ENCODE assay signal across 26 cellular contexts in genomic region chr21:45853703-45854342, GRCh38.
DNase-seq lines count a peak whose midpoint lies in the region; FAIRE-seq and TF ChIP-seq lines count a peak whose summit lies in the region.
"Had no signal": no experiment of that assay in that cellular context is flagged by ENCODE, and none has a peak within 500 bp of the region (broad histone marks: within the 10 kb centered on the region; RNA-seq: fewer than 3 reads in every experiment).

No MANE protein-coding gene starts in this region.

- TF ChIP-seq CTCF in MCF 10A (IDR thresholded peaks at IDR 0.05; ENCODE audit: unreplicated experiment), result no peak
- TF ChIP-seq CTCF in keratinocyte (optimal IDR thresholded peaks at IDR 0.05 in 1 of 3, IDR thresholded peaks at IDR 0.05 in 1 of 3, conservative IDR thresholded peaks at IDR 0.05 in 1 of 3; ENCODE audit: extremely low read depth in 1 of 3, insufficient read depth in 2 of 3, low read length in 3 of 3), result no peak
- no peak for TF ChIP-seq CTCF in suprapubic skin (IDR thresholded peaks at IDR 0.05)

- POLR2A ChIA-PET in MCF 10A (lab: Yijun Ruan, JAX), result interaction anchor here (0.7 to 0.9 kb wide), 3 partner anchors 11 to 26 kb away, joined by 3 to 5 read pairs (median 3); no protein-coding TSS in a partner anchor

- BruUV-seq in MCF 10A (replicated peaks; lab: Mats Ljungman, UMichigan), result no TSS peak

- peaks cover 8% of the 10 kb centered on the region for H3K36me3 Mint-ChIP-seq in MCF 10A (ENCODE audit: insufficient read depth, unreplicated experiment)
- H3K36me3 Mint-ChIP-seq: WTC11 had no signal

- intact Hi-C loops in MCF 10A (cut with micrococcal nuclease), result no loop called here

- peaks cover 12% of the 10 kb centered on the region for H3K4me1 Mint-ChIP-seq in MCF 10A (ENCODE audit: insufficient read depth, unreplicated experiment)
- H3K4me1 Mint-ChIP-seq: activated naive CD8-positive, alpha-beta T cell treated with anti-CD3 and anti-CD28 coated beads, Interleukin-2, amount 50 U/mL, for 24 hours; B cell had no signal

- no peak overlapping the region for H3K4me3 Mint-ChIP-seq in MCF 10A (ENCODE audit: unreplicated experiment)
- H3K4me3 Mint-ChIP-seq: activated naive CD8-positive, alpha-beta T cell treated with anti-CD3 and anti-CD28 coated beads, Interleukin-2, amount 50 U/mL, for 24 hours; B cell; nephron; WTC11 had no signal

- no peaks in the 10 kb centered on the region for H3K9me3 ChIP-seq in keratinocyte (ENCODE audit: control insufficient read depth, low read depth, low read length)
- no peaks in the 10 kb centered on the region for H3K9me3 ChIP-seq in suprapubic skin

- H3K79me2 ChIP-seq in keratinocyte (ENCODE audit: control insufficient read depth, insufficient read depth, low read length), result no peaks in the 10 kb centered on the region

- peak overlapping the region; percentile 20 for H3K27ac ChIP-seq in keratinocyte (ENCODE audit: control insufficient read depth, insufficient read depth, low read length)
- no peak overlapping the region for H3K27ac ChIP-seq in suprapubic skin

- H3K4me2 ChIP-seq in keratinocyte (ENCODE audit: control insufficient read depth, extremely low read depth, insufficient read depth, low read depth, low read length), result peak overlapping the region; percentile 60

- H3K9me3 Mint-ChIP-seq in MCF 10A (ENCODE audit: unreplicated experiment), result no peaks in the 10 kb centered on the region
- H3K9me3 Mint-ChIP-seq: activated naive CD8-positive, alpha-beta T cell treated with anti-CD3 and anti-CD28 coated beads, Interleukin-2, amount 50 U/mL, for 24 hours; nephron; WTC11 had no signal

- no peak for TF ChIP-seq EP300 in suprapubic skin (IDR thresholded peaks at IDR 0.05)

- TF ChIP-seq POLR2A in suprapubic skin (IDR thresholded peaks at IDR 0.05), result no peak

- no peaks in the 10 kb centered on the region for H3K27me3 ChIP-seq in keratinocyte (ENCODE audit: control insufficient read depth, extremely low read depth, insufficient read depth, low read length)
- no peaks in the 10 kb centered on the region for H3K27me3 ChIP-seq in suprapubic skin

- peaks cover 15% of the 10 kb centered on the region for H3K4me1 ChIP-seq in keratinocyte (ENCODE audit: control insufficient read depth, extremely low read depth, insufficient read depth, low read length)
- no peaks in the 10 kb centered on the region for H3K4me1 ChIP-seq in suprapubic skin

- FAIRE-seq in keratinocyte (lab: Jason Lieb, UNC), result peak; percentile 92
- FAIRE-seq: A204.1, urothelium cell line had no signal

- 85% methylated on average over 19 of the region's 19 CpGs for WGBS in suprapubic skin

- no peaks in the 10 kb centered on the region for H3K36me3 ChIP-seq in keratinocyte (ENCODE audit: control insufficient read depth in 2 of 2, extremely low read depth in 1 of 2, insufficient read depth in 2 of 2, low read length in 2 of 2)
- no peaks in the 10 kb centered on the region for H3K36me3 ChIP-seq in suprapubic skin

- H3K4me3 ChIP-seq in keratinocyte (ENCODE audit: control insufficient read depth in 2 of 3, extremely low read depth in 1 of 3, insufficient read depth in 2 of 3, low read depth in 1 of 3, low read length in 3 of 3) (no peak overlapping the region), suprapubic skin (no peak overlapping the region)

- H3K27me3 Mint-ChIP-seq in MCF 10A (ENCODE audit: insufficient read depth, unreplicated experiment), result peaks cover 32% of the 10 kb centered on the region

- H3K9me1 ChIP-seq in keratinocyte (ENCODE audit: control insufficient read depth, extremely low read depth, insufficient read depth, low read length), result no peaks in the 10 kb centered on the region

- peak; percentile 1 for DNase-seq in activated T-cell treated with anti-CD3 and anti-CD28 coated beads, Interleukin-2, amount 50 U/mL, for 1 hour
- DNase-seq in activated T-cell treated with anti-CD3 and anti-CD28 coated beads for 4 hours (no peak), MCF 10A (ENCODE audit: unreplicated experiment) (peak; percentile 36), keratinocyte (ENCODE audit: low read depth, low spot score) (peak; percentile 42), suprapubic skin (ENCODE audit: low spot score in 2 of 2) (peak; percentile 32 to 42), AG20443 (ENCODE audit: low spot score) (no peak), NCI-H446 (lab: John Stamatoyannopoulos, UW) (no peak)
- no peak for DNase-seq in stimulated activated naive CD4-positive, alpha-beta T cell treated with Interleukin-2 at 50 U/mL for 16 hours (lab: John Stamatoyannopoulos, UW)
- DNase-seq: activated CD4-positive, alpha-beta T cell treated with anti-CD3 and anti-CD28 coated beads, Interleukin-2, amount 50 U/mL, for 48 hours; activated CD8-positive, alpha-beta memory T cell treated with anti-CD3 and anti-CD28 coated beads, Interleukin-2, amount 50 U/mL, for 4 hours; activated naive CD8-positive, alpha-beta T cell treated with anti-CD3 and anti-CD28 coated beads, Interleukin-2, amount 50 U/mL, for 24 hours; cerebellar nuclear complex; foreskin melanocyte; GF-D8; hypothalamus; NCI-H1417 treated with DMSO at 0.1 percent for 48 hours; OCI-M1; Right ventricle myocardium superior; stimulated activated CD4-positive, alpha-beta T cell treated with anti-CD3 and anti-CD28 coated beads, Interleukin-1b, Interleukin-23, amount 100 ng/mL, for 48 hours; T1000 had no signal

- no peak overlapping the region for H3K27ac Mint-ChIP-seq in MCF 10A (ENCODE audit: low read depth, unreplicated experiment)
- H3K27ac Mint-ChIP-seq: activated naive CD8-positive, alpha-beta T cell treated with anti-CD3 and anti-CD28 coated beads, Interleukin-2, amount 50 U/mL, for 24 hours; B cell; progenitor cell of endocrine pancreas had no signal

- no peaks in the 10 kb centered on the region for H4K20me1 ChIP-seq in keratinocyte (ENCODE audit: control insufficient read depth, extremely low read depth, insufficient read depth, low read length)

- CTCF ChIA-PET in MCF 10A (lab: Yijun Ruan, JAX), result interaction anchor here (0.5 to 1.0 kb wide), 2 partner anchors 36 to 298 kb away, joined by 3 to 6 read pairs; no protein-coding TSS in a partner anchor

- H3K9ac ChIP-seq in keratinocyte (ENCODE audit: control insufficient read depth, extremely low read depth, insufficient read depth, low read length), result no peak overlapping the region

- dilution Hi-C loops in keratinocyte (cut with MboI; ENCODE audit: extremely low pct_ligation_motif_present, low sequenced_read_pairs), result no loop called here

- H2AFZ ChIP-seq in keratinocyte (ENCODE audit: control insufficient read depth, low read length), result peak overlapping the region; percentile 79

Comparison
In these comparisons a context has a peak if more than half of its experiments do, and no peak if none do; other contexts are left out.
1. DNase-seq: peak in activated T-cell treated with anti-CD3 and anti-CD28 coated beads, Interleukin-2, amount 50 U/mL, for 1 hour (single experiment), MCF 10A (single experiment), keratinocyte (single experiment) and suprapubic skin (2 of 2); none in activated T-cell treated with anti-CD3 and anti-CD28 coated beads for 4 hours (single experiment), AG20443 (single experiment), stimulated activated naive CD4-positive, alpha-beta T cell treated with Interleukin-2 at 50 U/mL for 16 hours (single experiment) and NCI-H446 (0 of 2).